11 cellular contexts compared by ENCODE assay signal in the genomic region with DNA sequence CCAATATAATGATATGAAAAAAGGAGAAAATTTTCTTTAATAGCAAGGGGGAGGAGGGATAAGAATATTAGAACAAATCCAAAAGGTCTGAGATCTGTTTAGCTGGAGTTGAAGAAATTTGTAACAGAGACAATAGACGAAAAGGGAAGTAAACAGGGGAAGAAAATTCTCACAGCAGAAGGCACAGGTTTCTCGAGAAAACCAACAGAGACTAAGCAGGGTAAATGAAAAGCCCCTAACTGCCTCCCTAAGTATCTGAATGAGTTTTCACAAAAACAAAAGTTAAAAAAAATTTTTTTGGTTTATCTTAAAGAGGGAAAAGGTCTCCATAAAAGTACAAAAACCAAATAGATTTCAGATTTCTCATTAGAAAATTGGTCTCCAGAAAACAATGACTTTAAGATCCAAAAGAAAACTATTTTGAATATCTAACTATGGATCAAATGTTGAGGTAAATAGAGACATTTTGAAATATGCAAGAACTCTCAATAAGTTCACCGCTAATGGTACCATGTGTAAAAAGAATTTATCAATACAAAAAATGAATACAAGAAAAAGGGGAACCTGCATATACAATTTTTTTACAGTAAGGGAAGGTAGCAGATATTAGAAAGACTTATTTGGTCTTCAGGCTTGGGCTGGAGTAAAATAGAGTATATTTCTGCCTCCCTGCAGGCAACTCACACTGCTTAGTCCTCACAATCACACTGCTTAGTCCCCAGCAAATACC. TPM values are rescaled to one million over a fixed set of nuclear protein-coding genes. Genes with fewer than 3 reads are reported as not detected.
DNase-seq lines count a peak whose midpoint lies in the region; ATAC-seq, FAIRE-seq and TF ChIP-seq lines count a peak whose summit lies in the region.
"Had no signal": no experiment of that assay in that cellular context is flagged by ENCODE, and none has a peak within 500 bp of the region (broad histone marks: within the 10 kb centered on the region; RNA-seq: fewer than 3 reads in every experiment).

No MANE protein-coding gene starts in this region.

- H3K9me3 ChIP-seq in mucosa of descending colon = no peaks in the 10 kb centered on the region

- peak; percentile 79 for FAIRE-seq in GM19239 (lab: Jason Lieb, UNC)

- peaks cover 22% of the 10 kb centered on the region for H3K36me3 Mint-ChIP-seq in progenitor cell of endocrine pancreas (ENCODE audit: insufficient read depth)

- peak; percentile 45 for DNase-seq in GM10248 (ENCODE audit: extremely low spot score)
- no peak for DNase-seq in GM19239 (ENCODE audit: insufficient read length, low spot score)
- DNase-seq in mucosa of descending colon = no peak
- no peak for DNase-seq in NCI-H1048 (lab: John Stamatoyannopoulos, UW)
- no peak for DNase-seq in progenitor cell of endocrine pancreas (ENCODE audit: low spot score, unreplicated experiment)
- no peak for DNase-seq in RPMI8226
- DNase-seq: DMS53, NCI-H1105, NCI-H526 treated with DMSO at 0.1 percent for 48 hours had no signal

- H3K4me3 ChIP-seq in mucosa of descending colon = no peak overlapping the region

- no peak overlapping the region for H3K27ac Mint-ChIP-seq in progenitor cell of endocrine pancreas

- POLR2A ChIA-PET in GM10248 (lab: Yijun Ruan, JAX) = no interaction called here

- ATAC-seq in HG02623 (IDR thresholded peaks at IDR 0.05; ENCODE audit: unreplicated experiment) = peak; percentile 77
- ATAC-seq in HG03521 (IDR thresholded peaks at IDR 0.05; ENCODE audit: unreplicated experiment) = peak; percentile 59
- no peak for ATAC-seq in mucosa of descending colon

- no peaks in the 10 kb centered on the region for H3K4me1 ChIP-seq in mucosa of descending colon (ENCODE audit: low read depth)

- H3K27me3 Mint-ChIP-seq in progenitor cell of endocrine pancreas = no peaks in the 10 kb centered on the region

- H3K4me3 Mint-ChIP-seq in progenitor cell of endocrine pancreas (ENCODE audit: low read depth) = no peak overlapping the region

- no peaks in the 10 kb centered on the region for H3K9me3 Mint-ChIP-seq in progenitor cell of endocrine pancreas (ENCODE audit: low read depth)

- TF ChIP-seq CTCF in GM10248 (IDR thresholded peaks at IDR 0.05; ENCODE audit: control extremely low read depth, extremely low read depth, low read depth, missing control alignments) (no peak), mucosa of descending colon (IDR thresholded peaks at IDR 0.05) (no peak), progenitor cell of endocrine pancreas (IDR thresholded peaks at IDR 0.05; ENCODE audit: unreplicated experiment) (no peak)

- H3K4me1 Mint-ChIP-seq in progenitor cell of endocrine pancreas (ENCODE audit: low read depth) = peaks cover 1% of the 10 kb centered on the region

- CTCF ChIA-PET in GM10248 (lab: Yijun Ruan, JAX) = interaction anchor here (5.5 kb wide), 1 partner anchor 9 kb away, joined by 23 read pairs; no protein-coding TSS in a partner anchor

- intact Hi-C loops in mucosa of descending colon (cut with DNase I, micrococcal nuclease) = no loop called here

- no peaks in the 10 kb centered on the region for H3K36me3 ChIP-seq in mucosa of descending colon (ENCODE audit: low read depth)

RNA-seq across cellular contexts. Expression of gene NEK10, which starts 23.9 kb away (rescaled TPM):
- total RNA-seq in mucosa of descending colon = 1 to 10 TPM; 1.1 to 6.5 (median 1.4) TPM
- 2.3 and 3.3 TPM in 2 replicates for total RNA-seq in progenitor cell of endocrine pancreas
